15 cellular contexts compared by ENCODE assay signal in the genomic region with DNA sequence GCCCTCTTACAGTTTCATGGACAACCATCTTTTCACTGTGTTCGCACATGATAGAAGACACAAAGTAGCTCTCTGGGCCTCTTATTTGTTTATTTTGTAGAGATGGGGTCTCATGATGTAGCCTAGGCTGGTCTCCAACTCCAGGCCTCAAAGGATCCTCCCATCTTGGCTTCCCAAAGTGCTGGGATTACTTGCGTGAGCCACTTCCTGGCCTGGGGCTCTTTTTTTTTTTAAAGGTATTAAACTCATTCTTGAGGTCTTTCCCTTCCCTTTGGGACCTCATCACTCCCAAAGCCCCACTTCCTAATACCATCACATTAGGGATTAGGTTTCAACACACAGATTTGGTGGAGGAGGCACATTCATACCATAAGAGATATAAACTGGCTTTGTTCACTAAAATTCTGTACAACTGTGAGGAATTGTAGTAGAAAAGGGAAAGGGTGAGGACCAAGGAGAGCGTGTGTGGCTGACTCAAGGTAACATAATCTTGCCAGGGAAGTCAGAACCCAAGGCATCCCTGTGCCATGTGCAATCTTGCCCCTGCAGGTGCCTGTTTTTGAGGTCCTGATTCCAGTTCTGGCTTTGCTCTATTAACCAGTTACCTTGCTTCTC. TPM values are rescaled to one million over a fixed set of nuclear protein-coding genes. Genes with fewer than 3 reads are reported as not detected.
A peak's percentile ranks its signal among the peaks of the same experiment; 100 is the strongest.
DNase-seq lines count a peak whose midpoint lies in the region; ATAC-seq and TF ChIP-seq lines count a peak whose summit lies in the region.
"Had no signal": no experiment of that assay in that cellular context is flagged by ENCODE, and none has a peak within 500 bp of the region (broad histone marks: within the 10 kb centered on the region; RNA-seq: fewer than 3 reads in every experiment).

No MANE protein-coding gene starts in this region.

- TF ChIP-seq CTCF in MCF 10A (IDR thresholded peaks at IDR 0.05; ENCODE audit: unreplicated experiment) (no peak), breast epithelium (IDR thresholded peaks at IDR 0.05) (no peak), foreskin keratinocyte (conservative IDR thresholded peaks at IDR 0.05) (no peak), vagina (IDR thresholded peaks at IDR 0.05) (no peak)

- H3K4me3 Mint-ChIP-seq in MCF 10A (ENCODE audit: unreplicated experiment): no peak overlapping the region
- no peak overlapping the region for H3K4me3 Mint-ChIP-seq in activated CD4-positive, alpha-beta T cell treated with anti-CD3 and anti-CD28 coated beads, Interleukin-2, amount 10 ng/mL, durations not matched to agents 7 days and 5 days

- H3K27me3 ChIP-seq in breast epithelium: no peaks in the 10 kb centered on the region
- no peaks in the 10 kb centered on the region for H3K27me3 ChIP-seq in foreskin keratinocyte
- no peaks in the 10 kb centered on the region for H3K27me3 ChIP-seq in vagina
- H3K27me3 ChIP-seq: transverse colon had no signal

- CTCF ChIA-PET in MCF 10A (lab: Yijun Ruan, JAX): interaction anchor here (0.6 to 5.4 kb wide), 4 partner anchors 17 to 400 kb away, joined by 3 to 37 read pairs (median 4); partner anchors contain the start of gene ACTL10
- CTCF ChIA-PET in activated CD4-positive, alpha-beta T cell treated with anti-CD3 and anti-CD28 coated beads, Interleukin-2, amount 10 ng/mL, durations not matched to agents 7 days and 5 days (lab: Charles Lee): interaction anchor here (1.7 kb wide), 1 partner anchor 18 kb away, joined by 4 read pairs; no protein-coding TSS in a partner anchor

- peak; percentile 38 for ATAC-seq in foreskin keratinocyte
- ATAC-seq in HG03457 (IDR thresholded peaks at IDR 0.05; ENCODE audit: unreplicated experiment): no peak
- ATAC-seq: left colon, psoas muscle had no signal

- intact Hi-C loops in MCF 10A (cut with micrococcal nuclease): loop anchor here (5.0 to 10.0 kb wide), 4 partner anchors 72 to 399 kb away; partner anchors contain the start of genes ACTL10 and RALY
- intact Hi-C loops in breast epithelium (cut with DNase I; ENCODE audit: low total_unique reads): no loop called here
- intact Hi-C loops in vagina (cut with DNase I): no loop called here

- in situ Hi-C loops in SK-MEL-5 (cut with HindIII; ENCODE audit: low pct_unique_long_range_greater_than_20kb, low sequenced_read_pairs): no loop called here

- no peaks in the 10 kb centered on the region for H3K27me3 Mint-ChIP-seq in MCF 10A (ENCODE audit: insufficient read depth, unreplicated experiment)
- H3K27me3 Mint-ChIP-seq in activated CD4-positive, alpha-beta T cell treated with anti-CD3 and anti-CD28 coated beads, Interleukin-2, amount 10 ng/mL, durations not matched to agents 7 days and 5 days: no peaks in the 10 kb centered on the region

- H3K4me1 Mint-ChIP-seq in MCF 10A (ENCODE audit: insufficient read depth, unreplicated experiment): peaks cover 30% of the 10 kb centered on the region
- H3K4me1 Mint-ChIP-seq in activated CD4-positive, alpha-beta T cell treated with anti-CD3 and anti-CD28 coated beads, Interleukin-2, amount 10 ng/mL, durations not matched to agents 7 days and 5 days: peaks cover 29% of the 10 kb centered on the region

- TF ChIP-seq POLR2A in breast epithelium (IDR thresholded peaks at IDR 0.05) (no peak), vagina (IDR thresholded peaks at IDR 0.05) (no peak)

- peaks cover 18% of the 10 kb centered on the region for H3K36me3 Mint-ChIP-seq in MCF 10A (ENCODE audit: insufficient read depth, unreplicated experiment)
- H3K36me3 Mint-ChIP-seq in activated CD4-positive, alpha-beta T cell treated with anti-CD3 and anti-CD28 coated beads, Interleukin-2, amount 10 ng/mL, durations not matched to agents 7 days and 5 days (ENCODE audit: low read depth): peaks cover 9% of the 10 kb centered on the region

- DNase-seq in MCF 10A (ENCODE audit: unreplicated experiment): peak; percentile 46
- no peak for DNase-seq in breast epithelium (ENCODE audit: low spot score in 2 of 2)
- peak; percentile 97 for DNase-seq in SK-MEL-5 (ENCODE audit: low read depth, low spot score)
- DNase-seq in foreskin keratinocyte: peak; percentile 51 to 79
- DNase-seq in vagina (ENCODE audit: extremely low spot score in 2 of 2): no peak
- no peak for DNase-seq in activated CD4-positive, alpha-beta T cell treated with anti-CD3 and anti-CD28 coated beads, Interleukin-2, amount 10 ng/mL, durations not matched to agents 7 days and 5 days
- DNase-seq in SW480 (ENCODE audit: low spot score): no peak
- DNase-seq: activated naive CD4-positive, alpha-beta T cell treated with anti-CD3 and anti-CD28 coated beads, Interleukin-2, amount 50 U/mL, for 16 hours; cerebellar nuclear complex; left colon; NCI-H1105 treated with DMSO at 0.1 percent for 48 hours; NCI-H446 treated with DMSO at 0.1 percent for 48 hours; psoas muscle; transverse colon had no signal

- no peaks in the 10 kb centered on the region for H3K9me3 Mint-ChIP-seq in MCF 10A (ENCODE audit: unreplicated experiment)
- no peaks in the 10 kb centered on the region for H3K9me3 Mint-ChIP-seq in activated CD4-positive, alpha-beta T cell treated with anti-CD3 and anti-CD28 coated beads, Interleukin-2, amount 10 ng/mL, durations not matched to agents 7 days and 5 days

- H3K27ac ChIP-seq in breast epithelium: no peak overlapping the region
- no peak overlapping the region for H3K27ac ChIP-seq in foreskin keratinocyte
- peak overlapping the region; percentile 64 for H3K27ac ChIP-seq in vagina
- H3K27ac ChIP-seq: psoas muscle, transverse colon had no signal

- no peaks in the 10 kb centered on the region for H3K9me3 ChIP-seq in breast epithelium
- H3K9me3 ChIP-seq in vagina: no peaks in the 10 kb centered on the region
- H3K9me3 ChIP-seq: psoas muscle, transverse colon had no signal

- H3K4me3 ChIP-seq in breast epithelium (no peak overlapping the region), vagina (no peak overlapping the region)
- H3K4me3 ChIP-seq: psoas muscle, transverse colon had no signal

- no peaks in the 10 kb centered on the region for H3K36me3 ChIP-seq in breast epithelium
- H3K36me3 ChIP-seq in vagina: no peaks in the 10 kb centered on the region
- H3K36me3 ChIP-seq: transverse colon had no signal

- POLR2A ChIA-PET in MCF 10A (lab: Yijun Ruan, JAX): interaction anchor here (1.4 kb wide), 1 partner anchor 400 kb away, joined by 4 read pairs; the partner anchor contains the start of gene ACTL10
- POLR2A ChIA-PET in activated CD4-positive, alpha-beta T cell treated with anti-CD3 and anti-CD28 coated beads, Interleukin-2, amount 10 ng/mL, durations not matched to agents 7 days and 5 days (lab: Charles Lee): no interaction called here

- no TSS peak for BruUV-seq in MCF 10A (replicated peaks; lab: Mats Ljungman, UMichigan)

- peaks cover 0 to 5% of the 10 kb centered on the region in 2 donors for H3K4me1 ChIP-seq in breast epithelium
- H3K4me1 ChIP-seq in foreskin keratinocyte: peaks cover 37% of the 10 kb centered on the region
- peaks cover 57% of the 10 kb centered on the region for H3K4me1 ChIP-seq in vagina

- H3K27ac Mint-ChIP-seq in MCF 10A (ENCODE audit: low read depth, unreplicated experiment): no peak overlapping the region
- no peak overlapping the region for H3K27ac Mint-ChIP-seq in activated CD4-positive, alpha-beta T cell treated with anti-CD3 and anti-CD28 coated beads, Interleukin-2, amount 10 ng/mL, durations not matched to agents 7 days and 5 days

RNA-seq across cellular contexts. Expression of gene EIF2S2, which starts 45.5 kb away (rescaled TPM):
- 151 and 191 TPM in 2 replicates for total RNA-seq in MCF 10A (2022)
- total RNA-seq in breast epithelium: 10 to 100 TPM; 45.6 to 55.4 (median 45.8) TPM
- total RNA-seq in SK-MEL-5 (2014; rRNA removed; shearing (Covaris generic)): 198 and 226 TPM in 2 replicates
- polyA plus RNA-seq in SK-MEL-5 (2015; cell fraction: cytosol; rRNA removed): 122 and 132 TPM in 2 replicates
- 50.8 and 54.1 TPM in 2 replicates for polyA plus RNA-seq in SK-MEL-5 (2015; cell fraction: nucleus; rRNA removed)
- 141 and 144 TPM in 2 replicates for total RNA-seq in foreskin keratinocyte
- polyA plus RNA-seq in foreskin keratinocyte: 129 and 135 TPM in 2 replicates
- total RNA-seq in vagina: 34.6 TPM
- 10 to 100 TPM; 84.7 to 92.9 TPM for total RNA-seq in activated CD4-positive, alpha-beta T cell treated with anti-CD3 and anti-CD28 coated beads, Interleukin-2, amount 10 ng/mL, durations not matched to agents 7 days and 5 days

Comparison
In these comparisons a context has a peak if more than half of its experiments do, and no peak if none do; other contexts are left out.
1. DNase-seq: peak in MCF 10A (single experiment), SK-MEL-5 (single experiment) and foreskin keratinocyte (2 of 2); none in breast epithelium (0 of 2), vagina (0 of 2), activated CD4-positive, alpha-beta T cell treated with anti-CD3 and anti-CD28 coated beads, Interleukin-2, amount 10 ng/mL, durations not matched to agents 7 days and 5 days (single experiment) and SW480 (single experiment).